1 cellular context compared by ENCODE assay signal in the genomic region with DNA sequence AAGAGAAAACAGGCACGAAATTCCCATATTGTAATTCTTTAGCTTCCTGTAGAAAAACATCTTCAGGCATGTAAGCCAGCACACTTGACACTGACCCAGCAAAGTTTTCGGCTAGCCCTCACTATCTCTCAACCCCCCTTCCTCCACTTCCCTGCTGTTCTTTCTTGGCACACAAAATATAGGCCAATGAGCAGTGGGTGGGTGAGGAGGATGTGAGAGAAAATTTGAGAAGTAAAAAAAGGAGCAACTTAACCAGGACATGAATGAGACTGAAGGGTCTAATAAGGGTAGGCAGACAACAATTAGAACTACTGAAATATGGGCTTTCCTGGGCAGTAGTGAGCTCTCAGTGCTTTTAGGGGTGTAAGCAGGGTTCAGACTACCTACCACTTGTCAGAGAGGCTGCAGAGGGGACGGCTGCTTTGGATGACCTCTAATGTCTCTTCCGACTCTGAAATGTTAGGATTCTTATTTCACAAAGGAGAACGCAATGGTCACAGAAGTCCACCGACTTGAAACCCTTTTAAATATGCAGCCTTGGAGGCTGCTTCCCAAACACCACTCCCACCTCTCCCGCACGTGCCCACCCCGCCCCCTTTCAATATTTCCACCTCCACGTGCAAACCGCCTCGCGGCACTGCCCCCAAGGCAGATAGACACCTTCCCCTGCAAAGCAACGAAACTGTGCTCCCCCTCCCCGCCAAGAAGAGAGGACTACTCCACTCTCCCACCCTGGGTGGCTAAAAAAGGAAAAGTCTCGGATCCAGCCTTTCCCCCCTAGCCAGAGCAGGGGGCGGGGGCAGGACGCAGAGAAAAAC.
TF ChIP-seq lines count a peak whose summit lies in the region.

No MANE protein-coding gene starts in this region.

TF ChIP-seq in HepG2, 621 proteins besides CTCF, POLR2A, EP300 and RAD21 (continues in another document):
- no peak for TF ChIP-seq PRDM15 (CRISPR knock-in tag; IDR thresholded peaks at IDR 0.05)
- no peak for TF ChIP-seq SP2 (CRISPR knock-in tag; IDR thresholded peaks at IDR 0.05)
- peak; percentile 15; the same call in 1 of the 2 replicates for TF ChIP-seq NR2F2 (IDR thresholded peaks at IDR 0.05; ENCODE audit: borderline replicate concordance, low read depth)
- TF ChIP-seq, protein P1, sequence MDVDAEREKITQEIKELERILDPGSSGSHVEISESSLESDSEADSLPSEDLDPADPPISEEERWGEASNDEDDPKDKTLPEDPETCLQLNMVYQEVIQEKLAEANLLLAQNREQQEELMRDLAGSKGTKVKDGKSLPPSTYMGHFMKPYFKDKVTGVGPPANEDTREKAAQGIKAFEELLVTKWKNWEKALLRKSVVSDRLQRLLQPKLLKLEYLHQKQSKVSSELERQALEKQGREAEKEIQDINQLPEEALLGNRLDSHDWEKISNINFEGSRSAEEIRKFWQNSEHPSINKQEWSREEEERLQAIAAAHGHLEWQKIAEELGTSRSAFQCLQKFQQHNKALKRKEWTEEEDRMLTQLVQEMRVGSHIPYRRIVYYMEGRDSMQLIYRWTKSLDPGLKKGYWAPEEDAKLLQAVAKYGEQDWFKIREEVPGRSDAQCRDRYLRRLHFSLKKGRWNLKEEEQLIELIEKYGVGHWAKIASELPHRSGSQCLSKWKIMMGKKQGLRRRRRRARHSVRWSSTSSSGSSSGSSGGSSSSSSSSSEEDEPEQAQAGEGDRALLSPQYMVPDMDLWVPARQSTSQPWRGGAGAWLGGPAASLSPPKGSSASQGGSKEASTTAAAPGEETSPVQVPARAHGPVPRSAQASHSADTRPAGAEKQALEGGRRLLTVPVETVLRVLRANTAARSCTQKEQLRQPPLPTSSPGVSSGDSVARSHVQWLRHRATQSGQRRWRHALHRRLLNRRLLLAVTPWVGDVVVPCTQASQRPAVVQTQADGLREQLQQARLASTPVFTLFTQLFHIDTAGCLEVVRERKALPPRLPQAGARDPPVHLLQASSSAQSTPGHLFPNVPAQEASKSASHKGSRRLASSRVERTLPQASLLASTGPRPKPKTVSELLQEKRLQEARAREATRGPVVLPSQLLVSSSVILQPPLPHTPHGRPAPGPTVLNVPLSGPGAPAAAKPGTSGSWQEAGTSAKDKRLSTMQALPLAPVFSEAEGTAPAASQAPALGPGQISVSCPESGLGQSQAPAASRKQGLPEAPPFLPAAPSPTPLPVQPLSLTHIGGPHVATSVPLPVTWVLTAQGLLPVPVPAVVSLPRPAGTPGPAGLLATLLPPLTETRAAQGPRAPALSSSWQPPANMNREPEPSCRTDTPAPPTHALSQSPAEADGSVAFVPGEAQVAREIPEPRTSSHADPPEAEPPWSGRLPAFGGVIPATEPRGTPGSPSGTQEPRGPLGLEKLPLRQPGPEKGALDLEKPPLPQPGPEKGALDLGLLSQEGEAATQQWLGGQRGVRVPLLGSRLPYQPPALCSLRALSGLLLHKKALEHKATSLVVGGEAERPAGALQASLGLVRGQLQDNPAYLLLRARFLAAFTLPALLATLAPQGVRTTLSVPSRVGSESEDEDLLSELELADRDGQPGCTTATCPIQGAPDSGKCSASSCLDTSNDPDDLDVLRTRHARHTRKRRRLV (CRISPR knock-in tag; IDR thresholded peaks at IDR 0.05), result no peak
- no peak for TF ChIP-seq RERE (CRISPR knock-in tag; IDR thresholded peaks at IDR 0.05; ENCODE audit: low read depth)
- no peak for TF ChIP-seq CBFB (CRISPR knock-in tag; IDR thresholded peaks at IDR 0.05)
- TF ChIP-seq, protein P2, sequence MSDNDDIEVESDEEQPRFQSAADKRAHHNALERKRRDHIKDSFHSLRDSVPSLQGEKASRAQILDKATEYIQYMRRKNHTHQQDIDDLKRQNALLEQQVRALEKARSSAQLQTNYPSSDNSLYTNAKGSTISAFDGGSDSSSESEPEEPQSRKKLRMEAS (IDR thresholded peaks at IDR 0.05), result peak; percentile 95
- peak; percentile 55; the same call in 1 of the 2 replicates for TF ChIP-seq TGIF2 (CRISPR knock-in tag; IDR thresholded peaks at IDR 0.05)
- 0 out of 2 replicates have a peak, but pooled peaks have one; percentile 16 for TF ChIP-seq ZBTB7B (CRISPR knock-in tag; IDR thresholded peaks at IDR 0.05)
- no peak for TF ChIP-seq LCORL (IDR thresholded peaks at IDR 0.05)
- TF ChIP-seq LCORL (CRISPR knock-in tag; IDR thresholded peaks at IDR 0.05), result no peak
- no peak for TF ChIP-seq ZNF124 (CRISPR knock-in tag; IDR thresholded peaks at IDR 0.05)
- peak; percentile 1 for TF ChIP-seq ZNF781 (CRISPR knock-in tag; IDR thresholded peaks at IDR 0.05; ENCODE audit: borderline replicate concordance, not compliant biosample characterization)
- no peak for TF ChIP-seq GRHL1 (CRISPR knock-in tag; conservative IDR thresholded peaks at IDR 0.05)
- TF ChIP-seq SUZ12 (IDR thresholded peaks at IDR 0.05; ENCODE audit: low read depth, low read length), result no peak
- TF ChIP-seq ZNF687 (CRISPR knock-in tag; IDR thresholded peaks at IDR 0.05), result no peak
- no peak for TF ChIP-seq MIER3 (CRISPR knock-in tag; IDR thresholded peaks at IDR 0.05; ENCODE audit: borderline replicate concordance)
- TF ChIP-seq ATAD3A (CRISPR knock-in tag; IDR thresholded peaks at IDR 0.05), result no peak
- TF ChIP-seq MYC (CRISPR knock-in tag; IDR thresholded peaks at IDR 0.05; ENCODE audit: borderline replicate concordance), result peak; percentile 62; the same call in 1 of the 2 replicates
- no peak for TF ChIP-seq NFE2L2 (IDR thresholded peaks at IDR 0.05; ENCODE audit: low read length)
- no peak for TF ChIP-seq ZFP41 (CRISPR knock-in tag; IDR thresholded peaks at IDR 0.05; ENCODE audit: borderline replicate concordance)
- 0 out of 2 replicates have a peak, but pooled peaks have one; percentile 40 for TF ChIP-seq ARID2 (CRISPR knock-in tag; IDR thresholded peaks at IDR 0.05; ENCODE audit: borderline replicate concordance)
- TF ChIP-seq, protein P3, sequence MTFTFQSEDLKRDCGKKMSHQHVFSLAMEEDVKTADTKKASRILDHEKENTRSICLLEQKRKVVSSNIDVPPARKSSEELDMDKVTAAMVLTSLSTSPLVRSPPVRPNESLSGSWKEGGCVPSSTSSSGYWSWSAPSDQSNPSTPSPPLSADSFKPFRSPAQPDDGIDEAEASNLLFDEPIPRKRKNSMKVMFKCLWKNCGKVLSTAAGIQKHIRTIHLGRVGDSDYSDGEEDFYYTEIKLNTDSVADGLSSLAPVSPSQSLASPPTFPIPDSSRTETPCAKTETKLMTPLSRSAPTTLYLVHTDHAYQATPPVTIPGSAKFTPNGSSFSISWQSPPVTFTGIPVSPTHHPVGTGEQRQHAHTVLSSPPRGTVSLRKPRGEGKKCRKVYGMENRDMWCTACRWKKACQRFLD (CRISPR knock-in tag; IDR thresholded peaks at IDR 0.05; ENCODE audit: borderline replicate concordance), result peak; percentile 62; the same call in 1 of the 2 replicates
